Comparison of ENCODE assay signal across 37 cellular contexts in the genomic region with DNA sequence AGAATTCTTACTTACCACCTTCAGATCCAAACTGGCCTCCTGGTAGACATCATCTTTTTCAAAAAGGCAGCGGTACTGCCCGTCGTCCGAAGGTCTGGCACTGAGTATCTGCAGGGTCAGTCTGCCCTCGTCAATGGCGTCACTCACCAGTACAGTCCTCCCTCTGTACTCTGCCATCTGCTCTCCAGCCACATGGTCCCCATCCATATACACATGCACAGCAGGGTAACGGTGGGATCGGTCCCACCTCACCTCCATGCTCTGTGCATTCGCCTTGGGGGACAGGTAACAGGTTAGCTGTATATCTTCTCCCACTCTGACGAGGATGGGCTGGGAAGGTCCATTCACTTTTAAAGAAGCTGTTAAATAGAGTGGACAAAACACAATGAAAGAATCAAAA. TPM values are rescaled to one million over a fixed set of nuclear protein-coding genes. Genes with fewer than 3 reads are reported as not detected.
"Had no signal": no experiment of that assay in that cellular context is flagged by ENCODE, and none has a peak within 500 bp of the region (broad histone marks: within the 10 kb centered on the region; RNA-seq: fewer than 3 reads in every experiment).

No MANE protein-coding gene starts in this region.

- H3K9me3 ChIP-seq: body of pancreas, breast epithelium had no signal

- H3K27me3 Mint-ChIP-seq: activated B cell treated with CpG ODN at 0.5 μM for 24 hours had no signal

- H3K36me3 Mint-ChIP-seq: activated CD4-positive, alpha-beta memory T cell treated with anti-CD3 and anti-CD28 coated beads for 36 hours; activated naive CD8-positive, alpha-beta T cell; activated naive CD8-positive, alpha-beta T cell treated with anti-CD3 and anti-CD28 coated beads, Interleukin-2, amount 10 ng/mL, durations not matched to agents 7 days and 5 days had no signal

- H3K4me3 Mint-ChIP-seq: activated B cell treated with CpG ODN at 0.5 μM for 24 hours; activated CD4-positive, alpha-beta memory T cell treated with anti-CD3 and anti-CD28 coated beads for 36 hours; activated CD4-positive, alpha-beta T cell treated with anti-CD3 and anti-CD28 coated beads, Interleukin-2, amount 10 ng/mL, durations not matched to agents 7 days and 5 days; activated CD8-positive, alpha-beta T cell treated with anti-CD3 and anti-CD28 coated beads for 36 hours; activated naive CD4-positive, alpha-beta T cell treated with anti-CD3 and anti-CD28 coated beads for 36 hours; activated naive CD8-positive, alpha-beta T cell; activated naive CD8-positive, alpha-beta T cell treated with anti-CD3 and anti-CD28 coated beads, Interleukin-2, amount 10 ng/mL, durations not matched to agents 7 days and 5 days; activated naive CD8-positive, alpha-beta T cell treated with anti-CD3 and anti-CD28 coated beads, Interleukin-2, amount 50 U/mL, for 24 hours; activated T-cell treated with anti-CD3 and anti-CD28 coated beads, Interleukin-2, amount 50 U/mL, for 4 hours; activated T-cell treated with anti-CD3 and anti-CD28 coated beads, Interleukin-2, amount 50 U/mL, for 72 hours; activated T-helper 1 cell treated with anti-CD3 and anti-CD28 coated beads, Interleukin-12 subunit alpha, Interleukin-12 subunit beta, Interleukin-2, Interleukin-4 antibody, amounts not matched to agents 30 ng/mL and 10 ng/mL and 1 ng/mL, durations not matched to agents 14 hours and 24 hours and 36 hours; activated T-helper 17 cell treated with anti-CD3 and anti-CD28 coated beads, Interleukin-2, amount 50 U/mL, for 72 hours; T-helper 1 cell treated with Interleukin-12 subunit alpha and Interleukin-12 subunit beta and Interleukin-4 antibody, amounts not matched to agents 30 μg/mL and 1 μg/mL, for 36 hours; T-helper 2 cell treated with Interferon-gamma antibody and Interleukin-4, amounts not matched to agents 5 μg/mL and 100 μg/mL, for 36 hours had no signal

- DNase-seq: activated B cell treated with CpG ODN at 0.5 μM for 24 hours; activated CD4-positive, alpha-beta memory T cell treated with anti-CD3 and anti-CD28 coated beads for 36 hours; activated CD4-positive, alpha-beta T cell treated with anti-CD3 and anti-CD28 coated beads for 4 hours; activated CD4-positive, alpha-beta T cell treated with anti-CD3 and anti-CD28 coated beads, Interleukin-2, amount 10 ng/mL, durations not matched to agents 7 days and 5 days; activated CD4-positive, CD25-positive, alpha-beta regulatory T cell treated with anti-CD3 and anti-CD28 coated beads, Interleukin-2, amount 50 U/mL, for 72 hours; activated CD8-positive, alpha-beta memory T cell treated with anti-CD3 and anti-CD28 coated beads, Interleukin-2, amount 50 U/mL, for 4 hours; activated CD8-positive, alpha-beta T cell treated with anti-CD3 and anti-CD28 coated beads for 36 hours; activated effector memory CD4-positive, alpha-beta T cell treated with anti-CD3 and anti-CD28 coated beads, Interleukin-2, amount 50 U/mL, for 16 hours; activated gamma-delta T cell treated with Interleukin-2 at 50 U/mL for 16 hours; activated naive CD4-positive, alpha-beta T cell; activated naive CD4-positive, alpha-beta T cell treated with anti-CD3 and anti-CD28 coated beads for 36 hours; activated naive CD4-positive, alpha-beta T cell treated with anti-CD3 and anti-CD28 coated beads, Interleukin-2, amount 50 U/mL, for 16 hours; activated naive CD8-positive, alpha-beta T cell treated with anti-CD3 and anti-CD28 coated beads, Interleukin-2, amount 10 ng/mL, durations not matched to agents 7 days and 5 days; activated naive CD8-positive, alpha-beta T cell treated with anti-CD3 and anti-CD28 coated beads, Interleukin-2, amount 50 U/mL, for 24 hours; activated T-cell treated with anti-CD3 and anti-CD28 coated beads for 4 hours; activated T-cell treated with anti-CD3 and anti-CD28 coated beads, Interleukin-2, amount 50 U/mL, for 1 hour; activated T-cell treated with anti-CD3 and anti-CD28 coated beads, Interleukin-2, amount 50 U/mL, for 4 hours; activated T-cell treated with anti-CD3 and anti-CD28 coated beads, Interleukin-2, amount 50 U/mL, for 72 hours; aorta; body of pancreas; brain microvascular endothelial cell; central memory CD4-positive, alpha-beta T cell; T-helper 1 cell; T-helper 2 cell; T-helper 9 cell had no signal

- FAIRE-seq: astrocyte, TTC549 had no signal

- H3K9me3 Mint-ChIP-seq: activated B cell treated with CpG ODN at 0.5 μM for 24 hours; activated CD4-positive, alpha-beta memory T cell treated with anti-CD3 and anti-CD28 coated beads for 36 hours; activated CD4-positive, alpha-beta T cell treated with anti-CD3 and anti-CD28 coated beads, Interleukin-2, amount 10 ng/mL, durations not matched to agents 7 days and 5 days; activated CD8-positive, alpha-beta T cell treated with anti-CD3 and anti-CD28 coated beads for 36 hours; activated naive CD4-positive, alpha-beta T cell treated with anti-CD3 and anti-CD28 coated beads for 36 hours; activated naive CD8-positive, alpha-beta T cell treated with anti-CD3 and anti-CD28 coated beads, Interleukin-2, amount 10 ng/mL, durations not matched to agents 7 days and 5 days; activated naive CD8-positive, alpha-beta T cell treated with anti-CD3 and anti-CD28 coated beads, Interleukin-2, amount 50 U/mL, for 24 hours; activated T-cell treated with anti-CD3 and anti-CD28 coated beads, Interleukin-2, amount 50 U/mL, for 4 hours; activated T-cell treated with anti-CD3 and anti-CD28 coated beads, Interleukin-2, amount 50 U/mL, for 72 hours; activated T-helper 1 cell treated with anti-CD3 and anti-CD28 coated beads, Interleukin-12 subunit alpha, Interleukin-12 subunit beta, Interleukin-2, Interleukin-4 antibody, amounts not matched to agents 30 ng/mL and 10 ng/mL and 1 ng/mL, durations not matched to agents 14 hours and 24 hours and 36 hours; activated T-helper 17 cell treated with anti-CD3 and anti-CD28 coated beads, Interleukin-2, amount 50 U/mL, for 72 hours; T-helper 1 cell treated with Interleukin-12 subunit alpha and Interleukin-12 subunit beta and Interleukin-4 antibody, amounts not matched to agents 30 μg/mL and 1 μg/mL, for 36 hours; T-helper 2 cell treated with Interferon-gamma antibody and Interleukin-4, amounts not matched to agents 5 μg/mL and 100 μg/mL, for 36 hours had no signal

- H3K4me3 ChIP-seq: body of pancreas, breast epithelium had no signal

- H3K36me3 ChIP-seq: brain microvascular endothelial cell, breast epithelium had no signal

- H3K27ac Mint-ChIP-seq: activated B cell treated with CpG ODN at 0.5 μM for 24 hours; activated CD4-positive, alpha-beta memory T cell treated with anti-CD3 and anti-CD28 coated beads for 36 hours; activated CD4-positive, alpha-beta T cell treated with anti-CD3 and anti-CD28 coated beads, Interleukin-2, amount 10 ng/mL, durations not matched to agents 7 days and 5 days; activated CD8-positive, alpha-beta T cell treated with anti-CD3 and anti-CD28 coated beads for 36 hours; activated naive CD4-positive, alpha-beta T cell treated with anti-CD3 and anti-CD28 coated beads for 36 hours; activated naive CD8-positive, alpha-beta T cell; activated naive CD8-positive, alpha-beta T cell treated with anti-CD3 and anti-CD28 coated beads, Interleukin-2, amount 10 ng/mL, durations not matched to agents 7 days and 5 days; activated naive CD8-positive, alpha-beta T cell treated with anti-CD3 and anti-CD28 coated beads, Interleukin-2, amount 50 U/mL, for 24 hours; activated T-cell treated with anti-CD3 and anti-CD28 coated beads, Interleukin-2, amount 50 U/mL, for 72 hours; activated T-helper 1 cell treated with anti-CD3 and anti-CD28 coated beads, Interleukin-12 subunit alpha, Interleukin-12 subunit beta, Interleukin-2, Interleukin-4 antibody, amounts not matched to agents 30 ng/mL and 10 ng/mL and 1 ng/mL, durations not matched to agents 14 hours and 24 hours and 36 hours; activated T-helper 17 cell treated with anti-CD3 and anti-CD28 coated beads, Interleukin-2, amount 50 U/mL, for 72 hours; T-helper 1 cell treated with Interleukin-12 subunit alpha and Interleukin-12 subunit beta and Interleukin-4 antibody, amounts not matched to agents 30 μg/mL and 1 μg/mL, for 36 hours; T-helper 2 cell treated with Interferon-gamma antibody and Interleukin-4, amounts not matched to agents 5 μg/mL and 100 μg/mL, for 36 hours had no signal

- ATAC-seq: activated CD8-positive, alpha-beta T cell treated with anti-CD3 and anti-CD28 coated beads for 36 hours; activated naive CD8-positive, alpha-beta T cell treated with anti-CD3 and anti-CD28 coated beads, Interleukin-2, amount 50 U/mL, for 24 hours; activated T-cell treated with anti-CD3 and anti-CD28 coated beads, Interleukin-2, amount 50 U/mL, for 4 hours; activated T-cell treated with anti-CD3 and anti-CD28 coated beads, Interleukin-2, amount 50 U/mL, for 72 hours; activated T-helper 17 cell treated with anti-CD3 and anti-CD28 coated beads, Interleukin-2, amount 50 U/mL, for 72 hours; body of pancreas had no signal

- H3K4me1 Mint-ChIP-seq: activated CD4-positive, alpha-beta T cell treated with anti-CD3 and anti-CD28 coated beads, Interleukin-2, amount 10 ng/mL, durations not matched to agents 7 days and 5 days; activated naive CD8-positive, alpha-beta T cell treated with anti-CD3 and anti-CD28 coated beads, Interleukin-2, amount 10 ng/mL, durations not matched to agents 7 days and 5 days had no signal

- H3K27me3 ChIP-seq: body of pancreas, brain microvascular endothelial cell, breast epithelium had no signal

- H3K27ac ChIP-seq: body of pancreas, brain microvascular endothelial cell, breast epithelium had no signal

- H3K4me1 ChIP-seq: body of pancreas, breast epithelium had no signal

RNA-seq across cellular contexts. Expression of gene BTNL2, which starts 11.0 kb away (rescaled TPM):
- total RNA-seq: activated B cell treated with CpG ODN at 0.5 μM for 24 hours; activated CD4-positive, alpha-beta memory T cell treated with anti-CD3 and anti-CD28 coated beads for 36 hours; activated CD4-positive, alpha-beta T cell treated with anti-CD3 and anti-CD28 coated beads, Interleukin-2, amount 10 ng/mL, durations not matched to agents 7 days and 5 days; activated CD8-positive, alpha-beta memory T cell treated with anti-CD3 and anti-CD28 coated beads for 36 hours; activated CD8-positive, alpha-beta T cell treated with anti-CD3 and anti-CD28 coated beads for 36 hours; activated naive CD4-positive, alpha-beta T cell treated with anti-CD3 and anti-CD28 coated beads for 36 hours; activated naive CD8-positive, alpha-beta T cell treated with anti-CD3 and anti-CD28 coated beads, Interleukin-2, amount 10 ng/mL, durations not matched to agents 7 days and 5 days; activated T-cell treated with anti-CD3 and anti-CD28 coated beads, Interleukin-2, amount 50 U/mL, for 4 hours; activated T-cell treated with anti-CD3 and anti-CD28 coated beads, Interleukin-2, amount 50 U/mL, for 72 hours; activated T-helper 1 cell treated with anti-CD3 and anti-CD28 coated beads, Interleukin-12 subunit alpha, Interleukin-12 subunit beta, Interleukin-2, Interleukin-4 antibody, amounts not matched to agents 30 ng/mL and 10 ng/mL and 1 ng/mL, durations not matched to agents 14 hours and 24 hours and 36 hours; activated T-helper 17 cell treated with anti-CD3 and anti-CD28 coated beads, Interleukin-2, amount 50 U/mL, for 72 hours; aorta; astrocyte; body of pancreas; breast epithelium; cardiac septum had no signal
- polyA plus RNA-seq: adipose tissue, aorta had no signal

RNA-seq across cellular contexts. Expression of gene TSBP1, which starts 24.3 kb away (rescaled TPM):
- total RNA-seq: activated B cell treated with CpG ODN at 0.5 μM for 24 hours; activated CD4-positive, alpha-beta memory T cell treated with anti-CD3 and anti-CD28 coated beads for 36 hours; activated CD4-positive, alpha-beta T cell treated with anti-CD3 and anti-CD28 coated beads, Interleukin-2, amount 10 ng/mL, durations not matched to agents 7 days and 5 days; activated CD8-positive, alpha-beta memory T cell treated with anti-CD3 and anti-CD28 coated beads for 36 hours; activated CD8-positive, alpha-beta T cell treated with anti-CD3 and anti-CD28 coated beads for 36 hours; activated naive CD4-positive, alpha-beta T cell treated with anti-CD3 and anti-CD28 coated beads for 36 hours; activated naive CD8-positive, alpha-beta T cell treated with anti-CD3 and anti-CD28 coated beads, Interleukin-2, amount 10 ng/mL, durations not matched to agents 7 days and 5 days; activated T-cell treated with anti-CD3 and anti-CD28 coated beads, Interleukin-2, amount 50 U/mL, for 4 hours; activated T-cell treated with anti-CD3 and anti-CD28 coated beads, Interleukin-2, amount 50 U/mL, for 72 hours; activated T-helper 1 cell treated with anti-CD3 and anti-CD28 coated beads, Interleukin-12 subunit alpha, Interleukin-12 subunit beta, Interleukin-2, Interleukin-4 antibody, amounts not matched to agents 30 ng/mL and 10 ng/mL and 1 ng/mL, durations not matched to agents 14 hours and 24 hours and 36 hours; activated T-helper 17 cell treated with anti-CD3 and anti-CD28 coated beads, Interleukin-2, amount 50 U/mL, for 72 hours; aorta; astrocyte; body of pancreas; breast epithelium; cardiac septum; cerebellum had no signal
- polyA plus RNA-seq: adipose tissue, aorta had no signal

RNA-seq across cellular contexts. Expression of gene HLA-DRA, which starts 43.7 kb away (rescaled TPM):
- total RNA-seq: astrocyte had no signal
